Comparison of ENCODE assay signal across 8 cellular contexts in the genomic region with DNA sequence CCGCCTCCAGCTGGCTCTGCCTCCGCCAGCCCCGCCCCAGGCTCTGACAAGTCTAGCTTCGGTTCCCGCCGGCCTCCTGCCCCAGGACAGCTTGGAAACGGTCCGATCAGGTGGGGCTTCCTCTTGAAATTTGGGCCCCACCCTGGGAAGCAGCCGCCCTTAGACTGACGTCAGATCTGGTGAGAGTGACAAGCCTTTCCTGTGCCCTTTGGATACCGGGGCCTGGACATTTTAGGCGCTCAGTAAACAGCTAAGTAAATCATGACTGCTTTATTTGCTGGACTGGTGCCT. TPM values are rescaled to one million over a fixed set of nuclear protein-coding genes. Genes with fewer than 3 reads are reported as not detected.
DNase-seq lines count a peak whose midpoint lies in the region; ATAC-seq and TF ChIP-seq lines count a peak whose summit lies in the region.

No MANE protein-coding gene starts in this region.

- H3K4me1 Mint-ChIP-seq in naive thymus-derived CD4-positive, alpha-beta T cell, result peaks cover 12 to 36% (median 22%) of the 10 kb centered on the region in 7 donors

- H3K36me3 ChIP-seq in naive thymus-derived CD4-positive, alpha-beta T cell (ENCODE audit: control insufficient read depth in 2 of 3, insufficient read depth in 3 of 3, low read length in 3 of 3), result peaks cover 0 to 7% (median 0%) of the 10 kb centered on the region in 3 experiments

- CTCF ChIA-PET in AG04450 (lab: Charles Lee), result interaction anchor here (1.4 to 1.5 kb wide), 2 partner anchors 25 to 53 kb away, joined by 5 to 10 read pairs; no protein-coding TSS in a partner anchor
- CTCF ChIA-PET in naive thymus-derived CD4-positive, alpha-beta T cell (lab: Charles Lee), result interaction anchor here (0.8 to 1.7 kb wide), 8 partner anchors 20 to 64 kb away, joined by 3 to 6 read pairs (median 3); partner anchors contain the start of genes CYB561D2, HYAL2 and NPRL2

- DNase-seq in AG04450 (ENCODE audit: low read depth, low spot score) (no peak), choroid plexus epithelial cell (ENCODE audit: low read depth) (no peak), GF-D8 (lab: John Stamatoyannopoulos, UW) (no peak), AG20443 (ENCODE audit: low spot score) (no peak)
- DNase-seq in Jurkat, Clone E6-1 (ENCODE audit: low read depth, low spot score), result no peak
- no peak for DNase-seq in naive thymus-derived CD4-positive, alpha-beta T cell

- peak overlapping the region; percentile 84 to 99 (median 97) for H3K4me3 Mint-ChIP-seq in naive thymus-derived CD4-positive, alpha-beta T cell

- peak overlapping the region; percentile 25 for H3K27ac ChIP-seq in AG04450 (ENCODE audit: low read depth, low read length)
- H3K27ac ChIP-seq in naive thymus-derived CD4-positive, alpha-beta T cell (ENCODE audit: low read depth, low read length), result peak overlapping the region; percentile 86

- H3K4me3 ChIP-seq in AG04450 (ENCODE audit: low read depth, low read length), result peak overlapping the region; percentile 66
- H3K4me3 ChIP-seq in Jurkat, Clone E6-1 (ENCODE audit: low read length), result peak overlapping the region; percentile 71
- H3K4me3 ChIP-seq in choroid plexus epithelial cell (ENCODE audit: low read depth, low read length), result peak overlapping the region; percentile 55
- peak overlapping the region; percentile 57 for H3K4me3 ChIP-seq in naive thymus-derived CD4-positive, alpha-beta T cell (ENCODE audit: low read length)

- TF ChIP-seq CTCF in AG04450 (IDR thresholded peaks at IDR 0.05; ENCODE audit: low read depth, low read length), result no peak
- TF ChIP-seq CTCF in choroid plexus epithelial cell (conservative IDR thresholded peaks at IDR 0.05; ENCODE audit: low read depth, low read length), result no peak

- peaks cover 19 to 20% of the 10 kb centered on the region in 2 donors for H3K4me1 ChIP-seq in naive thymus-derived CD4-positive, alpha-beta T cell (ENCODE audit: control insufficient read depth in 2 of 2, insufficient read depth in 2 of 2, low read length in 2 of 2)

- no peaks in the 10 kb centered on the region; the same call in 1 of the 2 replicates for H3K9me3 ChIP-seq in AG04450 (ENCODE audit: control insufficient read depth, insufficient read depth, low read length)
- H3K9me3 ChIP-seq in naive thymus-derived CD4-positive, alpha-beta T cell (ENCODE audit: control insufficient read depth in 2 of 3, low read length in 3 of 3), result no peaks in the 10 kb centered on the region

- intact Hi-C loops in naive thymus-derived CD4-positive, alpha-beta T cell (cut with micrococcal nuclease), result loop anchor here (1.0 to 10.0 kb wide), 26 partner anchors 8 to 1825 kb away; partner anchors contain the start of genes CYB561D2 (in 2 of the 2), HEMK1 (in 2 of the 2), NPRL2 (in 2 of the 2) and TUSC2 (in 2 of the 2)

- peak overlapping the region; percentile 90 to 100 (median 99) for H3K27ac Mint-ChIP-seq in naive thymus-derived CD4-positive, alpha-beta T cell

- no peak for ATAC-seq in naive thymus-derived CD4-positive, alpha-beta T cell
- no peak for ATAC-seq in HG03442 (IDR thresholded peaks at IDR 0.05; ENCODE audit: unreplicated experiment)
- ATAC-seq in HG03457 (IDR thresholded peaks at IDR 0.05; ENCODE audit: unreplicated experiment), result no peak

- POLR2A ChIA-PET in AG04450 (lab: Yijun Ruan, JAX), result interaction anchor here (0.5 to 1.3 kb wide), 9 partner anchors 16 to 1273 kb away, joined by 3 to 5 read pairs (median 4); partner anchors contain the start of genes CYB561D2, GNAI2 and NPRL2
- POLR2A ChIA-PET in naive thymus-derived CD4-positive, alpha-beta T cell (lab: Charles Lee), result interaction anchor here (0.6 to 4.8 kb wide), 21 partner anchors 8 to 1275 kb away, joined by 3 to 41 read pairs (median 5); partner anchors contain the start of genes CYB561D2, GNAI2, IP6K1 and NPRL2

- H3K27me3 ChIP-seq in AG04450 (ENCODE audit: control insufficient read depth, insufficient read depth, low read length), result no peaks in the 10 kb centered on the region
- H3K27me3 ChIP-seq in naive thymus-derived CD4-positive, alpha-beta T cell (ENCODE audit: control insufficient read depth in 2 of 2, insufficient read depth in 2 of 2, low read length in 2 of 2), result no peaks in the 10 kb centered on the region

- no peaks in the 10 kb centered on the region for H3K9me3 Mint-ChIP-seq in naive thymus-derived CD4-positive, alpha-beta T cell

- H3K27me3 Mint-ChIP-seq in naive thymus-derived CD4-positive, alpha-beta T cell, result no peaks in the 10 kb centered on the region

- peaks cover 0 to 1% (median 0%) of the 10 kb centered on the region in 5 donors for H3K36me3 Mint-ChIP-seq in naive thymus-derived CD4-positive, alpha-beta T cell

RNA-seq across cellular contexts. Expression of gene HYAL3, which starts 0.4 kb away (rescaled TPM):
- polyA plus RNA-seq in AG04450 (2011; rRNA removed), result 3.0 and 4.7 TPM in 2 replicates
- polyA minus RNA-seq in AG04450 (2011; rRNA and poly(A)+ RNA removed), result 3.1 and 4.0 TPM in 2 replicates
- 7.3 TPM for polyA plus RNA-seq in Jurkat, Clone E6-1 (2012; ENCODE audit: insufficient read depth, insufficient read length)
- total RNA-seq in naive thymus-derived CD4-positive, alpha-beta T cell, result 10 to 100 TPM in 1 of 5 experiments, 1 to 10 TPM in 4; 3.4 to 10.7 (median 4.2) TPM
- polyA plus RNA-seq in naive thymus-derived CD4-positive, alpha-beta T cell, result 1 to 10 TPM; 2.3 to 3.3 TPM

RNA-seq across cellular contexts. Expression of gene NAA80, which starts 0.4 kb away (rescaled TPM):
- 2.0 and 4.6 TPM in 2 replicates for polyA plus RNA-seq in AG04450 (2011; rRNA removed)
- polyA minus RNA-seq in AG04450 (2011; rRNA and poly(A)+ RNA removed), result 4.7 and 6.4 TPM in 2 replicates
- polyA plus RNA-seq in Jurkat, Clone E6-1 (2012; ENCODE audit: insufficient read depth, insufficient read length), result 15.7 TPM
- 10 to 100 TPM; 30.2 to 44.9 (median 33.6) TPM for total RNA-seq in naive thymus-derived CD4-positive, alpha-beta T cell
- 10 to 100 TPM; 13.7 to 15.2 TPM for polyA plus RNA-seq in naive thymus-derived CD4-positive, alpha-beta T cell

RNA-seq across cellular contexts. Expression of gene HYAL1, which starts 3.8 kb away (rescaled TPM):
- polyA plus RNA-seq in AG04450 (2011; rRNA removed), result 0.25 and 0.32 TPM in 2 replicates
- 0.43 and 0.60 TPM in 2 replicates for polyA minus RNA-seq in AG04450 (2011; rRNA and poly(A)+ RNA removed)
- polyA plus RNA-seq in Jurkat, Clone E6-1 (2012; ENCODE audit: insufficient read depth, insufficient read length), result not detected
- total RNA-seq in naive thymus-derived CD4-positive, alpha-beta T cell, result under 1 TPM in 4 of 5 experiments, not detected in 1; 0.22 to 0.51 (median 0.28) TPM
- under 1 TPM; 0.12 to 0.41 TPM for polyA plus RNA-seq in naive thymus-derived CD4-positive, alpha-beta T cell

RNA-seq across cellular contexts. Expression of gene IFRD2, which starts 7.4 kb away (rescaled TPM):
- polyA plus RNA-seq in AG04450 (2011; rRNA removed), result 19.3 and 20.6 TPM in 2 replicates
- 12.0 and 12.7 TPM in 2 replicates for polyA minus RNA-seq in AG04450 (2011; rRNA and poly(A)+ RNA removed)
- 140 TPM for polyA plus RNA-seq in Jurkat, Clone E6-1 (2012; ENCODE audit: insufficient read depth, insufficient read length)
- total RNA-seq in naive thymus-derived CD4-positive, alpha-beta T cell, result 10 to 100 TPM; 53.7 to 85.1 (median 64.7) TPM
- 10 to 100 TPM; 57.2 to 69.7 TPM for polyA plus RNA-seq in naive thymus-derived CD4-positive, alpha-beta T cell

RNA-seq across cellular contexts. Expression of gene LSMEM2, which starts 20.7 kb away (rescaled TPM):
- not detected in 2 replicates for polyA plus RNA-seq in AG04450 (2011; rRNA removed)
- not detected in 2 replicates for polyA minus RNA-seq in AG04450 (2011; rRNA and poly(A)+ RNA removed)
- polyA plus RNA-seq in Jurkat, Clone E6-1 (2012; ENCODE audit: insufficient read depth, insufficient read length), result not detected
- not detected for total RNA-seq in naive thymus-derived CD4-positive, alpha-beta T cell
- under 1 TPM in 1 of 2 donors, not detected in 1; 0.15 TPM for polyA plus RNA-seq in naive thymus-derived CD4-positive, alpha-beta T cell
